Comparison of ENCODE assay signal across 9 cellular contexts in the genomic region with DNA sequence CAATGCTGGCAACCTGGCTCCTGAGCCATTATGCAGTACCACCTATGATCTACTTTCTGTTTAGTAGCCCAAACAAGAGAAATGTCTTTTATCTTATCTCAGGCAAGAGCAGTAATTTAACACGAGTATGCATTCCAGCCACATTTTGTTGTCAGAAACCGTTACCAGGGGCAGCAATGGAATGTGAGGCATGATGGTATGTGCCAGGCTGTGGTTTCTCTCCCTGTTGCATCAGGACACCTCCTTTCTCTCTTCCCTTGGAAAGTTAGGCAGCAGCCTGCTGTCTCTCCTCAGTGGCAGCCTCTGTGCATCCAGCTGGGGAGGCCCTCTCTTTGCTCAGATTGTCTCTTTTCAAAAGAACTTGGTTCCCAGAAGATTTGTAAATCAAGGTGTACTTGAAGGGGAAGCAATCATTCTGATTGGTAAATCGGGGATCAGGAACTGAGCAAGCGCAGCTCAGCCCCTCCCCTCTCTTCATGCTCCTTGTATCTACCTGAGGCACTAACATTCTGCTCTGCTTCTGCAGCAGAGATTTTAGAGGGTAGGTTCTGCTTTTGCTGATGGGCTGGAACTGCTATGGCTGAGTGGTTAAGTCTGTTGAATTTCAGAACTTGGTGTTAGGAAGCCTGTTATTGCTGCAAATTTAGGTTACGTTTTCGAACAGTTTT.
DNase-seq lines count a peak whose midpoint lies in the region; ATAC-seq and TF ChIP-seq lines count a peak whose summit lies in the region.
"Had no signal": no experiment of that assay in that cellular context is flagged by ENCODE, and none has a peak within 500 bp of the region (broad histone marks: within the 10 kb centered on the region; RNA-seq: fewer than 3 reads in every experiment).

No MANE protein-coding gene starts in this region.

- intact Hi-C loops in heart left ventricle (cut with DNase I) = loop anchor here in 4 of 10 donors (2.0 to 10.0 kb wide), 8 partner anchors 23 to 225 kb away; no protein-coding TSS in a partner anchor

- H3K4me3 ChIP-seq in heart left ventricle (peak overlapping the region in 1 of 12 donors; percentile 10), rectal smooth muscle tissue (ENCODE audit: low read length) (no peak overlapping the region), tibial nerve (no peak overlapping the region)

- H3K4me1 ChIP-seq in heart left ventricle (peaks cover 0 to 46% (median 31%) of the 10 kb centered on the region in 12 donors), rectal smooth muscle tissue (ENCODE audit: control insufficient read depth, insufficient read depth, low read length) (peaks cover 46% of the 10 kb centered on the region), tibial nerve (peaks cover 0 to 25% (median 9%) of the 10 kb centered on the region in 4 donors)

- CTCF ChIA-PET in WTC11 (lab: Charles Lee) = interaction anchor here (0.7 kb wide), 1 partner anchor 227 kb away, joined by 3 read pairs; no protein-coding TSS in a partner anchor

- H3K27ac Mint-ChIP-seq in WTC11 (peak overlapping the region; percentile 67), immature natural killer cell (no peak overlapping the region)
- H3K27ac Mint-ChIP-seq: activated naive CD8-positive, alpha-beta T cell treated with anti-CD3 and anti-CD28 coated beads, Interleukin-2, amount 10 ng/mL, durations not matched to agents 7 days and 5 days had no signal

- H3K4me3 Mint-ChIP-seq in WTC11 (no peak overlapping the region), immature natural killer cell (no peak overlapping the region)
- H3K4me3 Mint-ChIP-seq: activated naive CD8-positive, alpha-beta T cell treated with anti-CD3 and anti-CD28 coated beads, Interleukin-2, amount 10 ng/mL, durations not matched to agents 7 days and 5 days had no signal

- peak; percentile 92 for ATAC-seq in WTC11
- peak; percentile 39 to 83 (median 58) for ATAC-seq in heart left ventricle

- TF ChIP-seq EP300 in tibial nerve (IDR thresholded peaks at IDR 0.05) = no peak

- H3K36me3 Mint-ChIP-seq in WTC11 (peaks cover 17% of the 10 kb centered on the region), immature natural killer cell (peaks cover 0 to 8% (median 0%) of the 10 kb centered on the region in 3 donors)
- H3K36me3 Mint-ChIP-seq: activated naive CD8-positive, alpha-beta T cell treated with anti-CD3 and anti-CD28 coated beads, Interleukin-2, amount 10 ng/mL, durations not matched to agents 7 days and 5 days had no signal

- TF ChIP-seq POLR2A in heart left ventricle (IDR thresholded peaks at IDR 0.05) = no peak
- no peak for TF ChIP-seq POLR2A in tibial nerve (IDR thresholded peaks at IDR 0.05)

- DNase-seq in H4 (ENCODE audit: low spot score) = peak; percentile 85
- peak; percentile 48 for DNase-seq in WTC11 (ENCODE audit: low spot score)
- DNase-seq in heart left ventricle = peak in 4 of 5 donors; percentile 24 to 43 (median 41)
- DNase-seq in tibial nerve (ENCODE audit: low spot score in 2 of 2) = no peak
- no peak for DNase-seq in immature natural killer cell
- DNase-seq in activated effector memory CD4-positive, alpha-beta T cell treated with anti-CD3 and anti-CD28 coated beads, Interleukin-2, amount 50 U/mL, for 16 hours = no peak
- no peak for DNase-seq in activated CD4-positive, alpha-beta T cell treated with anti-CD3 and anti-CD28 coated beads for 4 hours
- DNase-seq: activated naive CD8-positive, alpha-beta T cell treated with anti-CD3 and anti-CD28 coated beads, Interleukin-2, amount 10 ng/mL, durations not matched to agents 7 days and 5 days had no signal

- H3K27me3 Mint-ChIP-seq in WTC11 (ENCODE audit: low read depth) = no peaks in the 10 kb centered on the region; the same call in none of the 2 replicates
- peaks cover 6 to 11% (median 9%) of the 10 kb centered on the region in 3 donors for H3K27me3 Mint-ChIP-seq in immature natural killer cell (ENCODE audit: low read depth in 3 of 3)

- TF ChIP-seq CTCF in WTC11 (IDR thresholded peaks at IDR 0.05) (no peak), heart left ventricle (IDR thresholded peaks at IDR 0.05) (no peak), tibial nerve (IDR thresholded peaks at IDR 0.05) (no peak)

- no peak overlapping the region for H3K9ac ChIP-seq in rectal smooth muscle tissue (ENCODE audit: low read length)

- POLR2A ChIA-PET in WTC11 (lab: Charles Lee) = no interaction called here

- H3K4me1 Mint-ChIP-seq in WTC11 = peaks cover 11% of the 10 kb centered on the region
- no peaks in the 10 kb centered on the region for H3K4me1 Mint-ChIP-seq in immature natural killer cell
- H3K4me1 Mint-ChIP-seq: activated naive CD8-positive, alpha-beta T cell treated with anti-CD3 and anti-CD28 coated beads, Interleukin-2, amount 10 ng/mL, durations not matched to agents 7 days and 5 days had no signal

- H3K27me3 ChIP-seq in heart left ventricle = no peaks in the 10 kb centered on the region
- no peaks in the 10 kb centered on the region for H3K27me3 ChIP-seq in rectal smooth muscle tissue (ENCODE audit: control insufficient read depth, insufficient read depth, low read length)
- no peaks in the 10 kb centered on the region for H3K27me3 ChIP-seq in tibial nerve

- peaks cover 35% of the 10 kb centered on the region for H3K9me3 Mint-ChIP-seq in WTC11
- H3K9me3 Mint-ChIP-seq in immature natural killer cell = peaks cover 8 to 19% (median 14%) of the 10 kb centered on the region in 6 donors

- H3K9me3 ChIP-seq in heart left ventricle (peaks cover 0 to 50% (median 28%) of the 10 kb centered on the region in 12 donors), tibial nerve (peaks cover 0 to 46% (median 11%) of the 10 kb centered on the region in 4 donors)

- H3K36me3 ChIP-seq in heart left ventricle (no peaks in the 10 kb centered on the region), rectal smooth muscle tissue (ENCODE audit: control insufficient read depth, insufficient read depth, low read length) (no peaks in the 10 kb centered on the region), tibial nerve (no peaks in the 10 kb centered on the region)

- WGBS in heart left ventricle, 4 donors = 60 to 67% (median 66%) methylated on average over 6 of the region's 6 CpGs
- WGBS in tibial nerve, 2 donors = 72 to 79% methylated on average over 6 of the region's 6 CpGs

- H3K27ac ChIP-seq in heart left ventricle = peak overlapping the region; percentile 74 to 87 (median 79)
- peak overlapping the region; percentile 19 for H3K27ac ChIP-seq in rectal smooth muscle tissue (ENCODE audit: low read depth, low read length)
- H3K27ac ChIP-seq in tibial nerve = no peak overlapping the region

TF ChIP-seq in WTC11, 78 proteins besides CTCF, POLR2A, EP300 and RAD21:
- TF ChIP-seq ERG (CRISPR knock-in tag; IDR thresholded peaks at IDR 0.05) = no peak
- TF ChIP-seq ETV6 (CRISPR knock-in tag; IDR thresholded peaks at IDR 0.05) = peak; percentile 30; the same call in 1 of the 2 replicates
- TF ChIP-seq ESRRA (CRISPR knock-in tag; IDR thresholded peaks at IDR 0.05; ENCODE audit: borderline replicate concordance) = no peak
- no peak for TF ChIP-seq ATF1 (CRISPR knock-in tag; IDR thresholded peaks at IDR 0.05)
- TF ChIP-seq, protein P1, sequence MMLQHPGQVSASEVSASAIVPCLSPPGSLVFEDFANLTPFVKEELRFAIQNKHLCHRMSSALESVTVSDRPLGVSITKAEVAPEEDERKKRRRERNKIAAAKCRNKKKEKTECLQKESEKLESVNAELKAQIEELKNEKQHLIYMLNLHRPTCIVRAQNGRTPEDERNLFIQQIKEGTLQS (CRISPR knock-in tag; conservative IDR thresholded peaks at IDR 0.05) = no peak
- TF ChIP-seq TCF7 (CRISPR knock-in tag; IDR thresholded peaks at IDR 0.05; ENCODE audit: low read depth) = no peak
- TF ChIP-seq, protein P2, sequence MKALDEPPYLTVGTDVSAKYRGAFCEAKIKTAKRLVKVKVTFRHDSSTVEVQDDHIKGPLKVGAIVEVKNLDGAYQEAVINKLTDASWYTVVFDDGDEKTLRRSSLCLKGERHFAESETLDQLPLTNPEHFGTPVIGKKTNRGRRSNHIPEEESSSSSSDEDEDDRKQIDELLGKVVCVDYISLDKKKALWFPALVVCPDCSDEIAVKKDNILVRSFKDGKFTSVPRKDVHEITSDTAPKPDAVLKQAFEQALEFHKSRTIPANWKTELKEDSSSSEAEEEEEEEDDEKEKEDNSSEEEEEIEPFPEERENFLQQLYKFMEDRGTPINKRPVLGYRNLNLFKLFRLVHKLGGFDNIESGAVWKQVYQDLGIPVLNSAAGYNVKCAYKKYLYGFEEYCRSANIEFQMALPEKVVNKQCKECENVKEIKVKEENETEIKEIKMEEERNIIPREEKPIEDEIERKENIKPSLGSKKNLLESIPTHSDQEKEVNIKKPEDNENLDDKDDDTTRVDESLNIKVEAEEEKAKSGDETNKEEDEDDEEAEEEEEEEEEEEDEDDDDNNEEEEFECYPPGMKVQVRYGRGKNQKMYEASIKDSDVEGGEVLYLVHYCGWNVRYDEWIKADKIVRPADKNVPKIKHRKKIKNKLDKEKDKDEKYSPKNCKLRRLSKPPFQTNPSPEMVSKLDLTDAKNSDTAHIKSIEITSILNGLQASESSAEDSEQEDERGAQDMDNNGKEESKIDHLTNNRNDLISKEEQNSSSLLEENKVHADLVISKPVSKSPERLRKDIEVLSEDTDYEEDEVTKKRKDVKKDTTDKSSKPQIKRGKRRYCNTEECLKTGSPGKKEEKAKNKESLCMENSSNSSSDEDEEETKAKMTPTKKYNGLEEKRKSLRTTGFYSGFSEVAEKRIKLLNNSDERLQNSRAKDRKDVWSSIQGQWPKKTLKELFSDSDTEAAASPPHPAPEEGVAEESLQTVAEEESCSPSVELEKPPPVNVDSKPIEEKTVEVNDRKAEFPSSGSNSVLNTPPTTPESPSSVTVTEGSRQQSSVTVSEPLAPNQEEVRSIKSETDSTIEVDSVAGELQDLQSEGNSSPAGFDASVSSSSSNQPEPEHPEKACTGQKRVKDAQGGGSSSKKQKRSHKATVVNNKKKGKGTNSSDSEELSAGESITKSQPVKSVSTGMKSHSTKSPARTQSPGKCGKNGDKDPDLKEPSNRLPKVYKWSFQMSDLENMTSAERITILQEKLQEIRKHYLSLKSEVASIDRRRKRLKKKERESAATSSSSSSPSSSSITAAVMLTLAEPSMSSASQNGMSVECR (CRISPR knock-in tag; IDR thresholded peaks at IDR 0.05; ENCODE audit: borderline replicate concordance) = no peak

Comparison
In these comparisons a context has a peak if more than half of its experiments do, and no peak if none do; other contexts are left out.
1. DNase-seq: peak in H4 (single experiment), WTC11 (single experiment) and heart left ventricle (4 of 5); none in tibial nerve (0 of 2), immature natural killer cell (0 of 3), activated effector memory CD4-positive, alpha-beta T cell treated with anti-CD3 and anti-CD28 coated beads, Interleukin-2, amount 50 U/mL, for 16 hours (single experiment) and activated CD4-positive, alpha-beta T cell treated with anti-CD3 and anti-CD28 coated beads for 4 hours (0 of 2).
2. H3K27ac ChIP-seq: peak in heart left ventricle (12 of 12) and rectal smooth muscle tissue (single experiment); none in tibial nerve (0 of 4).